In the genomic region with DNA sequence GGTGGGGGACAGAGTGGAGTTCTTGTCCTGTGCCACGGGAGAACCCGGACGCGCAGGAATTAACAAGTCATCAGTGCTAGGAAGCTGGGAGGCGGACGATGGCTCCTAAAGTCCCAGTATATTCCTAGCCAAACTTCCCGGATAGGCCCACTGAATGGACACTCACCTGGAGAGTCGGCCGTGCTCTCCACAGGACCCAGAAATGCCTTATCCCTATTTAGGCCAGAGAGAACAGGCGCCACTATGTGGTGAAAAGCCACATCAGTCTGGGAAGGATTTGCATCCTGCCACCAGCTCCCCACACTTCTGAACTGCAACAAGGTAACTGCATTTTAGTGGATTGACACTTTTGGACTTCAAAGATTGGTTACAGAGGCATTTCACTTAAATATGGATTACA, we compare ENCODE assay signal across 9 cellular contexts. TPM values are rescaled to one million over a fixed set of nuclear protein-coding genes. Genes with fewer than 3 reads are reported as not detected.
DNase-seq lines count a peak whose midpoint lies in the region; ATAC-seq, FAIRE-seq and TF ChIP-seq lines count a peak whose summit lies in the region.
"Had no signal": no experiment of that assay in that cellular context is flagged by ENCODE, and none has a peak within 500 bp of the region (broad histone marks: within the 10 kb centered on the region; RNA-seq: fewer than 3 reads in every experiment).

No MANE protein-coding gene starts in this region.

- H3K36me3 ChIP-seq in body of pancreas (replicated peaks in 1 of 2; ENCODE audit: insufficient read depth in 1 of 2, low read depth in 2 of 2) (no peaks in the 10 kb centered on the region), kidney (ENCODE audit: control insufficient read depth in 1 of 2, insufficient read depth in 2 of 2, low read length in 2 of 2) (no peaks in the 10 kb centered on the region), transverse colon (no peaks in the 10 kb centered on the region), uterus (no peaks in the 10 kb centered on the region)

- no peak overlapping the region for H3K27ac ChIP-seq in body of pancreas
- no peak overlapping the region for H3K27ac ChIP-seq in kidney (ENCODE audit: low read depth in 2 of 2, low read length in 2 of 2)
- no peak overlapping the region for H3K27ac ChIP-seq in transverse colon
- no peak overlapping the region for H3K27ac ChIP-seq in uterus

- 12 to 18% methylated on average over 7 to 10 of the region's 10 CpGs for WGBS in body of pancreas, 2 donors
- WGBS in transverse colon (ENCODE audit: low coverage in 1 of 2), 2 donors = 15% methylated on average over 10 of the region's 10 CpGs; no CpG with 5 or more reads in 1 of the 2 donors
- WGBS in lower leg skin, 2 donors = 9 to 14% methylated on average over 10 of the region's 10 CpGs

- TF ChIP-seq CTCF in body of pancreas (IDR thresholded peaks at IDR 0.05) (peak in 4 of 7 experiments; percentile 11 to 39 (median 22)), kidney (IDR thresholded peaks at IDR 0.05; ENCODE audit: borderline replicate concordance, extremely low read depth, insufficient read depth) (peak; percentile 21), transverse colon (IDR thresholded peaks at IDR 0.05) (peak in 1 of 5 experiments; percentile 11), uterus (IDR thresholded peaks at IDR 0.05) (peak in 1 of 4 experiments; percentile 10), lower leg skin (IDR thresholded peaks at IDR 0.05) (no peak)

- intact Hi-C loops in body of pancreas (cut with DNase I) = no loop called here
- intact Hi-C loops in kidney (cut with DNase I) = no loop called here
- intact Hi-C loops in transverse colon (cut with DNase I; ENCODE audit: low total_unique reads) = no loop called here
- intact Hi-C loops in uterus (cut with DNase I; ENCODE audit: low total_unique reads) = no loop called here
- intact Hi-C loops in lower leg skin (cut with DNase I; ENCODE audit: low total_unique reads) = no loop called here

- DNase-seq in NCI-H2029 treated with DMSO at 0.1 percent for 48 hours (lab: John Stamatoyannopoulos, UW) (peak; percentile 2), NCI-H2029 (lab: John Stamatoyannopoulos, UW) (no peak), NCI-H1105 treated with DMSO at 0.1 percent for 48 hours (lab: John Stamatoyannopoulos, UW) (peak; percentile 39), body of pancreas (peak; percentile 16 to 57 (median 38)), kidney (no peak), transverse colon (peak; percentile 14), uterus (no peak), lower leg skin (ENCODE audit: low spot score in 2 of 2) (no peak)
- DNase-seq: CD4-positive, CD25-positive, alpha-beta regulatory T cell had no signal

- H3K4me1 ChIP-seq in body of pancreas (peaks cover 4% of the 10 kb centered on the region), kidney (ENCODE audit: control insufficient read depth in 1 of 2, insufficient read depth in 1 of 2, low read depth in 1 of 2, low read length in 2 of 2) (peaks cover 0 to 3% of the 10 kb centered on the region in 2 donors), transverse colon (peaks cover 0 to 14% (median 9%) of the 10 kb centered on the region in 4 donors), uterus (no peaks in the 10 kb centered on the region)

- TF ChIP-seq POLR2A in body of pancreas (IDR thresholded peaks at IDR 0.05) (no peak), transverse colon (IDR thresholded peaks at IDR 0.05) (no peak), uterus (IDR thresholded peaks at IDR 0.05) (no peak), lower leg skin (IDR thresholded peaks at IDR 0.05) (no peak)

- ATAC-seq in body of pancreas = peak; percentile 48

- peak overlapping the region in 1 of 2 donors; percentile 43 for H3K9ac ChIP-seq in kidney (ENCODE audit: low read length in 2 of 2)

- H3K4me3 ChIP-seq in body of pancreas = no peak overlapping the region
- H3K4me3 ChIP-seq in kidney (ENCODE audit: low read length in 2 of 2) = peak overlapping the region; percentile 77 to 92
- H3K4me3 ChIP-seq in transverse colon = peak overlapping the region in 2 of 4 donors; percentile 48 to 57
- H3K4me3 ChIP-seq in uterus = peak overlapping the region in 1 of 2 donors; percentile 37
- H3K4me3 ChIP-seq in lower leg skin (ENCODE audit: low read depth, poor library complexity, severe bottlenecking) = no peak overlapping the region

- FAIRE-seq in kidney (lab: Jason Lieb, UNC) = no peak

- in situ Hi-C loops in transverse colon (cut with MboI; ENCODE audit: low pct_ligation_motif_present in 1 of 4, low pct_unique_long_range_greater_than_20kb in 1 of 4, low sequenced_read_pairs in 3 of 4) = no loop called here

- H3K27me3 ChIP-seq in body of pancreas = no peaks in the 10 kb centered on the region
- peaks cover 38% of the 10 kb centered on the region for H3K27me3 ChIP-seq in transverse colon
- H3K27me3 ChIP-seq in uterus = peaks cover 0 to 18% of the 10 kb centered on the region in 2 donors

- no peak for TF ChIP-seq EP300 in transverse colon (IDR thresholded peaks at IDR 0.05; ENCODE audit: low read depth)

- H3K9me3 ChIP-seq in body of pancreas = no peaks in the 10 kb centered on the region
- no peaks in the 10 kb centered on the region for H3K9me3 ChIP-seq in kidney (ENCODE audit: control insufficient read depth in 1 of 2, low read length in 2 of 2)
- no peaks in the 10 kb centered on the region for H3K9me3 ChIP-seq in transverse colon
- H3K9me3 ChIP-seq in uterus = no peaks in the 10 kb centered on the region

RNA-seq across cellular contexts. Expression of a gene that starts 1.1 kb away (rescaled TPM):
- not detected for total RNA-seq in body of pancreas
- 1.1 TPM for total RNA-seq in kidney
- not detected for polyA plus RNA-seq in kidney (ENCODE audit: insufficient read depth, low read depth, low replicate concordance)
- not detected for total RNA-seq in transverse colon
- total RNA-seq in uterus = 1 to 10 TPM in 1 of 4 donors, not detected in 3; 1.2 TPM
- not detected for total RNA-seq in lower leg skin
- total RNA-seq: CD4-positive, CD25-positive, alpha-beta regulatory T cell had no signal
- polyA plus RNA-seq: CD4-positive, CD25-positive, alpha-beta regulatory T cell had no signal

Comparison
In these comparisons a context has a peak if more than half of its experiments do, and no peak if none do; other contexts are left out.
1. DNase-seq: peak in NCI-H2029 treated with DMSO at 0.1 percent for 48 hours (single experiment), NCI-H1105 treated with DMSO at 0.1 percent for 48 hours (single experiment), body of pancreas (4 of 4) and transverse colon (single experiment); none in NCI-H2029 (single experiment), kidney (single experiment), uterus (0 of 2) and lower leg skin (0 of 2).
2. H3K4me3 ChIP-seq: peak in kidney (2 of 2); none in body of pancreas (0 of 2) and lower leg skin (single experiment).
3. CTCF ChIP-seq: peak in body of pancreas (4 of 7) and kidney (single experiment); none in lower leg skin (0 of 3).